In the genomic region with DNA sequence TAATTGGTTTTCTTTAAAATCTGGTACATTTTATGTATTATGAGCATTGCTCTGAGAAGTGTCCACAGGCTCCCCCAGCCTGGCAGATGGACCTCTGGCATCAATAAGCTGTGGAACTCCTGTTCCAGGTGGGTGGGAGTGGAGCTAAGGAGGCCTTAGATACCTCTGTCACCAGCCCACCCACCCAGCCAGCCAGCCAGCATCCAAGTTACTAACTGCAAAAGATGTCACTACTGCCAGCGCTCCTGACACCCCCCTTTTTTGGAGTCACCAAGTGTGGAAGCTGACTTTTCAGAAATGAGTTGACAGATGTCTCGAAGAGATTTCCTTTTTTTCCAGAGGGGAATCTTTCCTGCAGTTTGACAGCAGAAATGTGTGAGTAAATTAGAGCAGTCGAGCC, we compare ENCODE assay signal across 20 cellular contexts.
DNase-seq lines count a peak whose midpoint lies in the region; ATAC-seq, FAIRE-seq and TF ChIP-seq lines count a peak whose summit lies in the region.
"Had no signal": no experiment of that assay in that cellular context is flagged by ENCODE, and none has a peak within 500 bp of the region (broad histone marks: within the 10 kb centered on the region; RNA-seq: fewer than 3 reads in every experiment).

No MANE protein-coding gene starts in this region.

- DNase-seq in left ventricle myocardium inferior (no peak), Right ventricle myocardium superior (no peak), pancreas (peak in 1 of 6 donors; percentile 18)
- no peak for DNase-seq in naive thymus-derived CD4-positive, alpha-beta T cell
- DNase-seq: CD4-positive, alpha-beta T cell; DMS53; EL; KBM-7; NCI-H2081 treated with DMSO at 0.1 percent for 48 hours; NCI-H69; NK-92 treated with Interleukin-12 subunit alpha and Interleukin-12 subunit beta, amount 100 ng/mL, for 24 hours; SHP77 had no signal

- H3K4me3 Mint-ChIP-seq in naive thymus-derived CD4-positive, alpha-beta T cell = no peak overlapping the region
- H3K4me3 Mint-ChIP-seq: CD4-positive, alpha-beta T cell had no signal

- ATAC-seq in Right ventricle myocardium superior (ENCODE audit: poor library complexity) = no peak
- ATAC-seq in gastroesophageal sphincter = no peak
- peak; percentile 7 to 11 (median 10) for ATAC-seq in pancreas
- no peak for ATAC-seq in GM21737 (IDR thresholded peaks at IDR 0.05; ENCODE audit: unreplicated experiment)
- no peak for ATAC-seq in activated CD4-positive, CD25-positive, alpha-beta regulatory T cell treated with anti-CD3 and anti-CD28 coated beads, Interleukin-2, amount 50 U/mL, for 24 hours
- no peak for ATAC-seq in GM21390 (IDR thresholded peaks at IDR 0.05; ENCODE audit: unreplicated experiment)
- ATAC-seq in naive thymus-derived CD4-positive, alpha-beta T cell = no peak
- ATAC-seq: HepG2 had no signal

- WGBS in gastroesophageal sphincter (ENCODE audit: low coverage in 1 of 2), 2 donors = 31 to 52% methylated on average over 2 to 3 of the region's 3 CpGs
- 33 to 40% methylated on average over 3 of the region's 3 CpGs for WGBS in pancreas, 2 donors

- no peaks in the 10 kb centered on the region for H3K27me3 Mint-ChIP-seq in naive thymus-derived CD4-positive, alpha-beta T cell
- H3K27me3 Mint-ChIP-seq: CD4-positive, alpha-beta T cell had no signal

- H3K4me3 ChIP-seq in left ventricle myocardium inferior = no peak overlapping the region
- no peak overlapping the region for H3K4me3 ChIP-seq in gastroesophageal sphincter
- H3K4me3 ChIP-seq in pancreas = no peak overlapping the region
- no peak overlapping the region for H3K4me3 ChIP-seq in naive thymus-derived CD4-positive, alpha-beta T cell (ENCODE audit: low read length)

- peaks cover 21% of the 10 kb centered on the region for H3K4me1 ChIP-seq in left ventricle myocardium inferior
- H3K4me1 ChIP-seq in gastroesophageal sphincter = peaks cover 3 to 19% (median 10%) of the 10 kb centered on the region in 3 donors
- H3K4me1 ChIP-seq in pancreas = peaks cover 10 to 14% (median 10%) of the 10 kb centered on the region in 3 donors
- H3K4me1 ChIP-seq in naive thymus-derived CD4-positive, alpha-beta T cell (ENCODE audit: control insufficient read depth in 2 of 2, insufficient read depth in 2 of 2, low read length in 2 of 2) = no peaks in the 10 kb centered on the region

- TF ChIP-seq POLR2A in gastroesophageal sphincter (IDR thresholded peaks at IDR 0.05) = no peak

- TF ChIP-seq EP300 in gastroesophageal sphincter (IDR thresholded peaks at IDR 0.05) = no peak

- H3K9me3 ChIP-seq in left ventricle myocardium inferior (replicated peaks) (peaks cover 12% of the 10 kb centered on the region), gastroesophageal sphincter (peaks cover 0 to 6% (median 0%) of the 10 kb centered on the region in 3 donors), pancreas (peaks cover 0 to 5% (median 0%) of the 10 kb centered on the region in 4 donors)
- no peaks in the 10 kb centered on the region for H3K9me3 ChIP-seq in naive thymus-derived CD4-positive, alpha-beta T cell (ENCODE audit: control insufficient read depth in 2 of 3, low read length in 3 of 3)

- H3K36me3 Mint-ChIP-seq in naive thymus-derived CD4-positive, alpha-beta T cell = peaks cover 15 to 91% (median 66%) of the 10 kb centered on the region in 5 donors

- H3K36me3 ChIP-seq in left ventricle myocardium inferior (peaks cover 26% of the 10 kb centered on the region), gastroesophageal sphincter (peaks cover 0 to 31% of the 10 kb centered on the region in 2 donors), pancreas (no peaks in the 10 kb centered on the region)
- H3K36me3 ChIP-seq in naive thymus-derived CD4-positive, alpha-beta T cell (ENCODE audit: control insufficient read depth in 2 of 3, insufficient read depth in 3 of 3, low read length in 3 of 3) = peaks cover 0 to 21% (median 0%) of the 10 kb centered on the region in 3 experiments

- peak overlapping the region; percentile 47 for H3K27ac ChIP-seq in left ventricle myocardium inferior (replicated peaks)
- H3K27ac ChIP-seq in gastroesophageal sphincter = peak overlapping the region in 3 of 4 donors; percentile 40 to 52 (median 40)
- H3K27ac ChIP-seq in pancreas = peak overlapping the region in 2 of 4 donors; percentile 38 to 51
- no peak overlapping the region for H3K27ac ChIP-seq in naive thymus-derived CD4-positive, alpha-beta T cell (ENCODE audit: low read depth, low read length)

- H3K4me1 Mint-ChIP-seq in naive thymus-derived CD4-positive, alpha-beta T cell = peaks cover 0 to 3% (median 0%) of the 10 kb centered on the region in 7 donors

- TF ChIP-seq CTCF in left ventricle myocardium inferior (IDR thresholded peaks at IDR 0.05; ENCODE audit: borderline replicate concordance) (no peak), gastroesophageal sphincter (IDR thresholded peaks at IDR 0.05) (no peak), pancreas (IDR thresholded peaks at IDR 0.05) (no peak)

- H3K9me3 Mint-ChIP-seq in naive thymus-derived CD4-positive, alpha-beta T cell = peaks cover 0 to 22% (median 15%) of the 10 kb centered on the region in 11 donors
- H3K9me3 Mint-ChIP-seq: CD4-positive, alpha-beta T cell had no signal

- POLR2A ChIA-PET in naive thymus-derived CD4-positive, alpha-beta T cell (lab: Charles Lee) = no interaction called here

- no peak overlapping the region for H3K27ac Mint-ChIP-seq in naive thymus-derived CD4-positive, alpha-beta T cell
- H3K27ac Mint-ChIP-seq: CD4-positive, alpha-beta T cell had no signal

- H3K27me3 ChIP-seq in left ventricle myocardium inferior (ENCODE audit: low read depth) (no peaks in the 10 kb centered on the region), gastroesophageal sphincter (no peaks in the 10 kb centered on the region), pancreas (no peaks in the 10 kb centered on the region)
- H3K27me3 ChIP-seq in naive thymus-derived CD4-positive, alpha-beta T cell (ENCODE audit: control insufficient read depth in 2 of 2, insufficient read depth in 2 of 2, low read length in 2 of 2) = no peaks in the 10 kb centered on the region

- FAIRE-seq in pancreas (lab: Jason Lieb, UNC) = no peak
- FAIRE-seq: A204.1, GM12892, HepG2, RCC 7860 had no signal

- intact Hi-C loops in left ventricle myocardium inferior (cut with micrococcal nuclease) (no loop called here), Right ventricle myocardium superior (cut with DNase I) (no loop called here), pancreas (cut with DNase I) (no loop called here)
- intact Hi-C loops in naive thymus-derived CD4-positive, alpha-beta T cell (cut with micrococcal nuclease) = no loop called here

- CTCF ChIA-PET in naive thymus-derived CD4-positive, alpha-beta T cell (lab: Charles Lee) = interaction anchor here (0.7 kb wide), 1 partner anchor 330 kb away, joined by 4 read pairs; no protein-coding TSS in a partner anchor

Comparison
In these comparisons a context has a peak if more than half of its experiments do, and no peak if none do; other contexts are left out.
1. ATAC-seq: peak in pancreas (4 of 4); none in Right ventricle myocardium superior (single experiment), gastroesophageal sphincter (single experiment), GM21737 (single experiment), activated CD4-positive, CD25-positive, alpha-beta regulatory T cell treated with anti-CD3 and anti-CD28 coated beads, Interleukin-2, amount 50 U/mL, for 24 hours (0 of 2), GM21390 (single experiment) and naive thymus-derived CD4-positive, alpha-beta T cell (single experiment).